12 cellular contexts compared by ENCODE assay signal in the genomic region with DNA sequence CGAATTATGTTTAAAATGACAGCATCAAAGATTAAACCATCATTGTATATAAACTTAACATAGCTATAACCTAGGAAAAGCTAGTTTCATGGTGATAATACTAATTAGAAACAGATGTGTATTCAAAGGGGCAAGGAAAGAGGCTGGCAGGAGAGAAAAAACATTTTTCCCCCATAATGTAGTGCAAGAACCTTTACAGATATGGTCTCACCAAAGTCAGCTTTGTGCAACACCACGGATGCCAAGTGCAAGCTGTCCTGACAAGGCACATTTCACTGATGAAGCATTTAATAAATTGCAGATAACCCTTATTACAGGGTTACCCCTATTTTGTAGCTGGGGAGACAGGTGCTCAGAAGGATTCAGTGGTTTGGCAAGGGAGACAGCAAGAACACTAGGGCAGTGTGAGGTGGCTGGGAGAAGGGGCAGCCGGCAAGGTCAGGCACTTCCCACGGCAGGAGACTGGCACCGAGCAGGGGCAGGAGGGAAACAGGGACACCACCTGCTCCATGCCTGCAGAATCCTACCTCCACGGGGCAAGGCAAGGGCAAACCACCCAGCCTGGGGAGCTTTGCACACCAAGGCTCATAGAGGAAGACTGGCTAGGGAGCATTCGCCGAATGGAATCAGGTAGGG. TPM values are rescaled to one million over a fixed set of nuclear protein-coding genes. Genes with fewer than 3 reads are reported as not detected.
DNase-seq lines count a peak whose midpoint lies in the region; ATAC-seq and TF ChIP-seq lines count a peak whose summit lies in the region.
"Had no signal": no experiment of that assay in that cellular context is flagged by ENCODE, and none has a peak within 500 bp of the region (broad histone marks: within the 10 kb centered on the region; RNA-seq: fewer than 3 reads in every experiment).

No MANE protein-coding gene starts in this region.

- H3K4me3 ChIP-seq in brain microvascular endothelial cell (ENCODE audit: low read depth, low read length) (no peak overlapping the region), right atrium auricular region (no peak overlapping the region), gastrocnemius medialis (no peak overlapping the region), aorta (ENCODE audit: low read length in 2 of 2) (no peak overlapping the region)

- no peak for TF ChIP-seq POLR2A in gastrocnemius medialis (IDR thresholded peaks at IDR 0.05)

- H3K27ac Mint-ChIP-seq in HFFc6 = peak overlapping the region; percentile 77
- H3K27ac Mint-ChIP-seq: CD14-positive monocyte had no signal

- ATAC-seq in gastrocnemius medialis = no peak
- ATAC-seq in aorta (ENCODE audit: low FRiP score) = no peak
- ATAC-seq in HG02973 (IDR thresholded peaks at IDR 0.05; ENCODE audit: unreplicated experiment) = no peak

- peaks cover 11% of the 10 kb centered on the region for H3K36me3 Mint-ChIP-seq in HFFc6 (ENCODE audit: low read depth)

- peaks cover 0 to 77% of the 10 kb centered on the region in 2 donors for H3K4me1 ChIP-seq in right atrium auricular region
- peaks cover 32 to 77% of the 10 kb centered on the region in 2 donors for H3K4me1 ChIP-seq in gastrocnemius medialis
- H3K4me1 ChIP-seq in aorta (ENCODE audit: control insufficient read depth in 1 of 2, insufficient read depth in 2 of 2, low read length in 2 of 2) = peaks cover 0 to 4% of the 10 kb centered on the region in 2 donors

- 47 to 48% methylated on average over 8 of the region's 8 CpGs for WGBS in aorta, 2 donors

- peaks cover 1% of the 10 kb centered on the region; the same call in 1 of the 2 replicates for H3K27me3 Mint-ChIP-seq in HFFc6 (ENCODE audit: insufficient read depth)

- H3K4me1 Mint-ChIP-seq in HFFc6 (ENCODE audit: low read depth) = peaks cover 55% of the 10 kb centered on the region

- TF ChIP-seq CTCF in HFFc6 (IDR thresholded peaks at IDR 0.05) (no peak), brain microvascular endothelial cell (IDR thresholded peaks at IDR 0.05; ENCODE audit: low read depth, low read length, missing control alignments) (no peak), right atrium auricular region (IDR thresholded peaks at IDR 0.05) (no peak), gastrocnemius medialis (IDR thresholded peaks at IDR 0.05 in 4 of 5, conservative IDR thresholded peaks at IDR 0.05 in 1 of 5) (no peak)

- intact Hi-C loops in gastrocnemius medialis (cut with DNase I; ENCODE audit: low total_unique reads) (no loop called here), aorta (cut with DNase I) (loop anchor here (5.0 to 10.0 kb wide), 2 partner anchors 374 to 382 kb away; partner anchors contain the start of gene CEP43 (in 1 of the 2))

- H3K4me3 Mint-ChIP-seq in HFFc6 = peak overlapping the region; percentile 39
- H3K4me3 Mint-ChIP-seq: CD14-positive monocyte had no signal

- no peak for DNase-seq in HFFc6
- DNase-seq in brain microvascular endothelial cell = no peak
- DNase-seq in right atrium auricular region (ENCODE audit: low spot score) = peak; percentile 57
- DNase-seq in gastrocnemius medialis = no peak
- DNase-seq in aorta = no peak
- no peak for DNase-seq in H4 (ENCODE audit: low spot score)
- no peak for DNase-seq in GDM1 (lab: John Stamatoyannopoulos, UW)
- DNase-seq: GF-D8, NCI-H1105 had no signal

- in situ Hi-C loops in brain microvascular endothelial cell (cut with HindIII; ENCODE audit: low pct_ligation_motif_present, low sequenced_read_pairs) (no loop called here), gastrocnemius medialis (cut with MboI; ENCODE audit: low sequenced_read_pairs in 4 of 4) (loop anchor here in 1 of 4 donors (10.0 kb wide), 1 partner anchor 46 kb away; no protein-coding TSS in a partner anchor)

- H3K27me3 ChIP-seq in brain microvascular endothelial cell (replicated peaks) (no peaks in the 10 kb centered on the region), right atrium auricular region (no peaks in the 10 kb centered on the region), gastrocnemius medialis (no peaks in the 10 kb centered on the region), aorta (ENCODE audit: control insufficient read depth in 1 of 2, insufficient read depth in 2 of 2, low read length in 1 of 2) (no peaks in the 10 kb centered on the region)
- H3K27me3 ChIP-seq: dorsolateral prefrontal cortex had no signal

- H3K9me3 ChIP-seq in right atrium auricular region = no peaks in the 10 kb centered on the region
- H3K9me3 ChIP-seq in gastrocnemius medialis = no peaks in the 10 kb centered on the region
- no peaks in the 10 kb centered on the region for H3K9me3 ChIP-seq in aorta (ENCODE audit: control insufficient read depth, low read length)

- H3K36me3 ChIP-seq in brain microvascular endothelial cell (replicated peaks) = peaks cover 3% of the 10 kb centered on the region
- H3K36me3 ChIP-seq in right atrium auricular region = no peaks in the 10 kb centered on the region
- no peaks in the 10 kb centered on the region for H3K36me3 ChIP-seq in gastrocnemius medialis
- H3K36me3 ChIP-seq in aorta (ENCODE audit: control insufficient read depth in 1 of 2, insufficient read depth in 2 of 2, low read length in 1 of 2) = no peaks in the 10 kb centered on the region

- H3K9me3 Mint-ChIP-seq in HFFc6 = peaks cover 4% of the 10 kb centered on the region

- peak overlapping the region; percentile 97 for H3K27ac ChIP-seq in brain microvascular endothelial cell
- peak overlapping the region; percentile 40 to 52 for H3K27ac ChIP-seq in right atrium auricular region
- peak overlapping the region; percentile 64 to 82 (median 71) for H3K27ac ChIP-seq in gastrocnemius medialis
- peak overlapping the region in 1 of 2 donors; percentile 35 for H3K27ac ChIP-seq in aorta (ENCODE audit: low read depth in 1 of 2, low read length in 2 of 2)

RNA-seq across cellular contexts. Expression of gene RPS6KA2, which starts 6.5 kb away (rescaled TPM):
- total RNA-seq in HFFc6 (2021; fragmentation: NEBNext Ultra II Directional; extraction: Animal tissue kit (Norgen Biotek cat#: 25700)) = 10 to 100 TPM; 10.1 to 13.9 (median 11.9) TPM
- total RNA-seq in right atrium auricular region (100 to 1,000 TPM in 1 of 2 donors, 10 to 100 TPM in 1; 78.6 to 131 TPM), gastrocnemius medialis (10 to 100 TPM; 18.7 to 35.7 (median 27.4) TPM), aorta (10 to 100 TPM; 43.2 to 52.7 TPM)
- 10 to 100 TPM; 24.5 to 31.3 TPM for polyA plus RNA-seq in aorta
- total RNA-seq in H4 (2014; rRNA removed; shearing (Covaris generic)) = 2.1 and 4.6 TPM in 2 replicates

RNA-seq across cellular contexts. Expression of gene RAMACL, which starts 34.1 kb away (rescaled TPM):
- 1 to 10 TPM; 2.0 to 3.6 (median 2.8) TPM for total RNA-seq in HFFc6 (2021; fragmentation: NEBNext Ultra II Directional; extraction: Animal tissue kit (Norgen Biotek cat#: 25700))
- total RNA-seq in right atrium auricular region (under 1 TPM; 0.20 to 0.52 TPM), gastrocnemius medialis (1 to 10 TPM in 1 of 4 donors, under 1 TPM in 3; 0.18 to 5.6 (median 0.58) TPM), aorta (1 to 10 TPM; 2.4 to 6.4 TPM)
- polyA plus RNA-seq in aorta = under 1 TPM in 1 of 2 donors, not detected in 1; 0.41 TPM
- total RNA-seq in H4 (2014; rRNA removed; shearing (Covaris generic)) = 0.04 and 0.08 TPM in 2 replicates
